Comparison of ENCODE assay signal across 2 cellular contexts in the genomic region with DNA sequence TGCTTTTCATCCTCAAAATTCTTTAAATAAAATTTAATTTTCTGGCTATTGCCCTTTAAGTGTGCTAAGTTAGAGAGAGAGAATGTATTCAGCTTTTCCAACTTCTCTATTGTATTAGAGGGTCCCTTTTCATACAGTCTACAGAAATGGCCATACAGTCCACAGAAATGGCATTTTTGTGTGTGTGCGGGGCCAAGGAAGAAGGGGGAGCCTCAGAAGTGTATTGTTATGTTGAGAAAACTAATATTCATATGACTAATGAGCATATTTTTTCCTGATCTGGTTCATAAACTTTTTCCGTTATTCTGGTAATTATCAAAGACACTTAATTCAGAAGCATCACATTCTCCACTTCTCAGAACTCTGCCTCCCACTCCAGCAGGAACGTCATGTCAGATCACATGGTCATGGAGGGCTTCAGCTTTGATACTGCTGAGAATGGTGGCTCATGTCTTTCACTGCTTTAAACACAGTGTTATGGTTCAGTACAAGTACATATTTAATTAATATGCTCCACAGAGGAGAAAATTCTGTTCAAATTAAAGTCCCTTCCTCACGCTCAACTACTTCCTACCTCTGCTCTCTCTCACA.
TF ChIP-seq lines count a peak whose summit lies in the region.

No MANE protein-coding gene starts in this region.

TF ChIP-seq in HepG2, 621 proteins besides CTCF, POLR2A, EP300 and RAD21 (continued from another document):
- TF ChIP-seq ZXDC (CRISPR knock-in tag; IDR thresholded peaks at IDR 0.05) (no peak), ZNF484 (CRISPR knock-in tag; IDR thresholded peaks at IDR 0.05; ENCODE audit: borderline replicate concordance, low read depth) (no peak), SMAD3 (CRISPR knock-in tag; IDR thresholded peaks at IDR 0.05) (no peak), ARNTL (CRISPR knock-in tag; IDR thresholded peaks at IDR 0.05) (no peak), KDM2A (CRISPR knock-in tag; IDR thresholded peaks at IDR 0.05; ENCODE audit: borderline replicate concordance, low read depth) (no peak), HNF4G (IDR thresholded peaks at IDR 0.05; ENCODE audit: borderline replicate concordance, low read depth, low read length) (no peak), HNF4G (CRISPR knock-in tag; IDR thresholded peaks at IDR 0.05; ENCODE audit: borderline replicate concordance, low read depth) (no peak)

TF ChIP-seq in HEK293T, 16 proteins besides CTCF, POLR2A, EP300 and RAD21 (continued from another document):
- no peak for TF ChIP-seq L3MBTL2 (conservative IDR thresholded peaks at IDR 0.05)
TF ChIP-seq in HEK293T: peak in this region for 0.
